ENCODE assay signal across 24 cellular contexts in the genomic region with DNA sequence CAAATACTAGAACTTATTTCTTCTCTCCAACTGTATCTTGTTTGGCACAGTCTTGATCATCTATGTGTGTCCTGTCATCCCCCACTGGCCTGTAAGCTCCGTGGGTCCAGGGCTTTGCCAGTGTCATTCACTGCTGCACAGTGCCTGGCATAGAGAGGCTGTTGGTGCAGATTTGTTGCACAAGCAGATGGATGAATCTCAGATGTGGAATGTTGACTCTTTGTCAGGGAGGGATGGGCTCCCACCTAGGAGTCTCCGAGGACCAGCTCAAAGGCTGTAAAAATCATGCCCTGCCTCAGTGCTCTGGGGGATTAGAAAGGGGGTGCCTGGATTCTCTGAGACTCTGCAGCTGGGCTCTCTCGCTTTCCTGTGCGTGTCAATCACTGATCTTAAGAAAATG.
DNase-seq lines count a peak whose midpoint lies in the region; ATAC-seq and TF ChIP-seq lines count a peak whose summit lies in the region.
"Had no signal": no experiment of that assay in that cellular context is flagged by ENCODE, and none has a peak within 500 bp of the region (broad histone marks: within the 10 kb centered on the region; RNA-seq: fewer than 3 reads in every experiment).

No MANE protein-coding gene starts in this region.

- H3K27ac ChIP-seq in VCaP = peak overlapping the region; percentile 11; the same call in 1 of the 2 replicates
- H3K27ac ChIP-seq: brain microvascular endothelial cell, colonic mucosa, sigmoid colon had no signal

- DNase-seq in AG08395 (ENCODE audit: low spot score) (peak; percentile 40), GM03348 (ENCODE audit: low spot score) (peak; percentile 49), mucosa of descending colon (no peak), GM10266 (ENCODE audit: extremely low spot score) (no peak)
- DNase-seq in activated naive CD4-positive, alpha-beta T cell treated with anti-CD3 and anti-CD28 coated beads, Interleukin-2, amount 50 U/mL, for 16 hours = no peak
- DNase-seq in activated naive CD8-positive, alpha-beta T cell treated with anti-CD3 and anti-CD28 coated beads for 36 hours = no peak
- DNase-seq: activated CD4-positive, alpha-beta T cell treated with anti-CD3 and anti-CD28 coated beads for 36 hours; brain microvascular endothelial cell; CD8-positive, alpha-beta memory T cell; DMS79; GOT3; left cardiac atrium; NCI-H1048; NCI-H1930; NCI-H2227 treated with DMSO at 0.1 percent for 48 hours; NCI-H748 treated with DMSO at 0.1 percent for 48 hours; sigmoid colon had no signal

- H3K27me3 Mint-ChIP-seq in activated naive CD8-positive, alpha-beta T cell treated with anti-CD3 and anti-CD28 coated beads for 36 hours = no peaks in the 10 kb centered on the region
- H3K27me3 Mint-ChIP-seq: activated CD4-positive, alpha-beta T cell treated with anti-CD3 and anti-CD28 coated beads for 36 hours; activated naive CD8-positive, alpha-beta T cell; naive thymus-derived CD8-positive, alpha-beta T cell; T-cell had no signal

- no peaks in the 10 kb centered on the region for H3K36me3 ChIP-seq in mucosa of descending colon (ENCODE audit: low read depth)
- H3K36me3 ChIP-seq: brain microvascular endothelial cell, colonic mucosa, sigmoid colon had no signal

- H3K4me3 Mint-ChIP-seq in activated naive CD8-positive, alpha-beta T cell treated with anti-CD3 and anti-CD28 coated beads for 36 hours = no peak overlapping the region
- H3K4me3 Mint-ChIP-seq: activated CD4-positive, alpha-beta T cell treated with anti-CD3 and anti-CD28 coated beads for 36 hours; activated naive CD8-positive, alpha-beta T cell; CD8-positive, alpha-beta memory T cell; endodermal cell; T-cell had no signal

- ATAC-seq in mucosa of descending colon (peak; percentile 13), GM18517 (IDR thresholded peaks at IDR 0.05; ENCODE audit: unreplicated experiment) (no peak)
- ATAC-seq: activated CD4-positive, alpha-beta T cell treated with anti-CD3 and anti-CD28 coated beads for 36 hours; naive thymus-derived CD8-positive, alpha-beta T cell; T-cell had no signal

- no peaks in the 10 kb centered on the region for H3K4me1 ChIP-seq in mucosa of descending colon (ENCODE audit: low read depth)
- H3K4me1 ChIP-seq: colonic mucosa, sigmoid colon had no signal

- intact Hi-C loops in mucosa of descending colon (cut with DNase I, micrococcal nuclease) = no loop called here

- no peak for TF ChIP-seq CTCF in VCaP (conservative IDR thresholded peaks at IDR 0.05)
- no peak for TF ChIP-seq CTCF in mucosa of descending colon (IDR thresholded peaks at IDR 0.05)
- TF ChIP-seq CTCF in GM10266 (IDR thresholded peaks at IDR 0.05; ENCODE audit: control insufficient read depth, insufficient read depth, low read depth, missing control alignments) = no peak

- no peaks in the 10 kb centered on the region for H3K36me3 Mint-ChIP-seq in activated naive CD8-positive, alpha-beta T cell treated with anti-CD3 and anti-CD28 coated beads for 36 hours
- H3K36me3 Mint-ChIP-seq: activated naive CD8-positive, alpha-beta T cell; CD8-positive, alpha-beta memory T cell; naive thymus-derived CD8-positive, alpha-beta T cell; T-cell had no signal

- H3K27ac Mint-ChIP-seq in activated naive CD8-positive, alpha-beta T cell treated with anti-CD3 and anti-CD28 coated beads for 36 hours = no peak overlapping the region
- H3K27ac Mint-ChIP-seq: activated CD4-positive, alpha-beta T cell treated with anti-CD3 and anti-CD28 coated beads for 36 hours; activated naive CD8-positive, alpha-beta T cell; T-cell had no signal

- no peaks in the 10 kb centered on the region for H3K4me1 Mint-ChIP-seq in activated naive CD8-positive, alpha-beta T cell treated with anti-CD3 and anti-CD28 coated beads for 36 hours
- H3K4me1 Mint-ChIP-seq: activated CD4-positive, alpha-beta T cell treated with anti-CD3 and anti-CD28 coated beads for 36 hours; CD8-positive, alpha-beta memory T cell; T-cell had no signal

- no peaks in the 10 kb centered on the region for H3K9me3 Mint-ChIP-seq in activated naive CD8-positive, alpha-beta T cell treated with anti-CD3 and anti-CD28 coated beads for 36 hours
- H3K9me3 Mint-ChIP-seq: CD8-positive, alpha-beta memory T cell; endodermal cell; naive thymus-derived CD8-positive, alpha-beta T cell; T-cell had no signal

- no peak overlapping the region for H3K4me3 ChIP-seq in mucosa of descending colon
- H3K4me3 ChIP-seq: colonic mucosa, sigmoid colon had no signal

- H3K9me3 ChIP-seq in mucosa of descending colon = no peaks in the 10 kb centered on the region
- H3K9me3 ChIP-seq: colonic mucosa, sigmoid colon had no signal

Comparison
In these comparisons a context has a peak if more than half of its experiments do, and no peak if none do; other contexts are left out.
1. DNase-seq: peak in AG08395 (single experiment) and GM03348 (single experiment); none in mucosa of descending colon (0 of 3), activated naive CD4-positive, alpha-beta T cell treated with anti-CD3 and anti-CD28 coated beads, Interleukin-2, amount 50 U/mL, for 16 hours (single experiment), activated naive CD8-positive, alpha-beta T cell treated with anti-CD3 and anti-CD28 coated beads for 36 hours (single experiment) and GM10266 (single experiment).